Comparison of ENCODE assay signal across 8 cellular contexts in genomic region chr1:43707191-43708005, GRCh38. TPM values are rescaled to one million over a fixed set of nuclear protein-coding genes. Genes with fewer than 3 reads are reported as not detected.
A peak's percentile ranks its signal among the peaks of the same experiment; 100 is the strongest.
DNase-seq lines count a peak whose midpoint lies in the region; ATAC-seq, FAIRE-seq and TF ChIP-seq lines count a peak whose summit lies in the region.

A gene with protein sequence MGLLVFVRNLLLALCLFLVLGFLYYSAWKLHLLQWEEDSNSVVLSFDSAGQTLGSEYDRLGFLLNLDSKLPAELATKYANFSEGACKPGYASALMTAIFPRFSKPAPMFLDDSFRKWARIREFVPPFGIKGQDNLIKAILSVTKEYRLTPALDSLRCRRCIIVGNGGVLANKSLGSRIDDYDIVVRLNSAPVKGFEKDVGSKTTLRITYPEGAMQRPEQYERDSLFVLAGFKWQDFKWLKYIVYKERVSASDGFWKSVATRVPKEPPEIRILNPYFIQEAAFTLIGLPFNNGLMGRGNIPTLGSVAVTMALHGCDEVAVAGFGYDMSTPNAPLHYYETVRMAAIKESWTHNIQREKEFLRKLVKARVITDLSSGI (plus strand): TSS chr1:43707536. CDS start chr1:43736263, 28,727 bp downstream.

- H3K9ac ChIP-seq in HUES6 (ENCODE audit: low read length) = peak within 1 kb of the TSS; percentile 88
- peak within 1 kb of the TSS; percentile 97 for H3K9ac ChIP-seq in OCI-LY1 (ENCODE audit: low read length)
- peak within 1 kb of the TSS; percentile 89 for H3K9ac ChIP-seq in endothelial cell of umbilical vein (replicated peaks; ENCODE audit: extremely low read depth, insufficient read depth, low read length)

- H4K20me1 ChIP-seq in OCI-LY1 (ENCODE audit: insufficient read depth, low read length) (no peaks in the 10 kb centered on the region), endothelial cell of umbilical vein (replicated peaks; ENCODE audit: control insufficient read depth, extremely low read depth, insufficient read depth, low read length) (no peaks in the 10 kb centered on the region)

- intact Hi-C loops in endothelial cell of umbilical vein (cut with micrococcal nuclease) = loop anchor here (1.0 to 5.0 kb wide), 5 partner anchors 55 to 340 kb away; no protein-coding TSS in a partner anchor

- H3K9me1 ChIP-seq in endothelial cell of umbilical vein (replicated peaks; ENCODE audit: control insufficient read depth, extremely low read depth, insufficient read depth, low read length) = no peaks in the 10 kb centered on the region

- peaks cover 13% of the 10 kb centered on the region for H3K79me2 ChIP-seq in OCI-LY1 (ENCODE audit: insufficient read depth, low read length)
- peaks cover 22% of the 10 kb centered on the region for H3K79me2 ChIP-seq in endothelial cell of umbilical vein (ENCODE audit: control insufficient read depth, insufficient read depth, low read length)

- peaks cover 9% of the 10 kb centered on the region for H3K4me1 ChIP-seq in HUES6 (ENCODE audit: control insufficient read depth, insufficient read depth, low read length)
- peaks cover 28% of the 10 kb centered on the region for H3K4me1 ChIP-seq in OCI-LY1 (ENCODE audit: insufficient read depth, low read length, severe bottlenecking)
- peaks cover 42% of the 10 kb centered on the region for H3K4me1 ChIP-seq in endothelial cell of umbilical vein (ENCODE audit: control insufficient read depth, extremely low read depth, insufficient read depth, low read length)

- DNase-seq in Caki2 (ENCODE audit: low read depth) (peak; percentile 80), endothelial cell of umbilical vein (ENCODE audit: low read depth, low spot score) (peak; percentile 92), middle frontal gyrus (ENCODE audit: extremely low spot score, low spot score) (peak; percentile 85)
- peak; percentile 93 for DNase-seq in activated CD8-positive, alpha-beta memory T cell treated with anti-CD3 and anti-CD28 coated beads, Interleukin-2, amount 50 U/mL, for 4 hours
- DNase-seq in stimulated activated CD8-positive, alpha-beta memory T cell treated with anti-CD3 and anti-CD28 coated beads, Interleukin-2, amount 100 ng/mL, for 1 hour (ENCODE audit: low read depth in 2 of 2) = peak; percentile 76 to 83

- H3K9me3 ChIP-seq in HUES6 (ENCODE audit: control insufficient read depth, insufficient read depth, low read depth, low read length) (no peaks in the 10 kb centered on the region), OCI-LY1 (ENCODE audit: low read length) (no peaks in the 10 kb centered on the region), endothelial cell of umbilical vein (replicated peaks; ENCODE audit: control insufficient read depth, insufficient read depth, low read length) (no peaks in the 10 kb centered on the region)

- TF ChIP-seq CTCF in OCI-LY1 (IDR thresholded peaks at IDR 0.05; ENCODE audit: low read length) (no peak), endothelial cell of umbilical vein (IDR thresholded peaks at IDR 0.05; ENCODE audit: extremely low read depth in 1 of 2, insufficient read depth in 1 of 2, low read depth in 1 of 2, low read length in 2 of 2) (no peak)

- H3K36me3 ChIP-seq in HUES6 (ENCODE audit: control insufficient read depth, insufficient read depth, low read length) (peaks cover 33% of the 10 kb centered on the region), OCI-LY1 (ENCODE audit: insufficient read depth, low read length) (peaks cover 50% of the 10 kb centered on the region), endothelial cell of umbilical vein (ENCODE audit: control insufficient read depth in 2 of 2, extremely low read depth in 1 of 2, insufficient read depth in 2 of 2, low read length in 2 of 2) (peaks cover 7 to 18% of the 10 kb centered on the region in 2 experiments)

- no peaks in the 10 kb centered on the region for H3K27me3 ChIP-seq in HUES6 (ENCODE audit: control insufficient read depth, insufficient read depth, low read length)
- no peaks in the 10 kb centered on the region for H3K27me3 ChIP-seq in OCI-LY1 (ENCODE audit: insufficient read depth, low read length)
- no peaks in the 10 kb centered on the region for H3K27me3 ChIP-seq in endothelial cell of umbilical vein (ENCODE audit: control insufficient read depth in 2 of 2, insufficient read depth in 2 of 2, low read length in 2 of 2)

- H3K27ac ChIP-seq in HUES6 (ENCODE audit: low read depth, low read length) = peak within 1 kb of the TSS; percentile 63; the same call in 1 of the 2 replicates
- peak within 1 kb of the TSS; percentile 45 for H3K27ac ChIP-seq in OCI-LY1 (ENCODE audit: low read depth, low read length, poor library complexity, severe bottlenecking)
- peak within 1 kb of the TSS; percentile 71 for H3K27ac ChIP-seq in endothelial cell of umbilical vein (ENCODE audit: insufficient read depth, low read depth, low read length)

- no peaks in the 10 kb centered on the region for H3F3A ChIP-seq in OCI-LY1 (ENCODE audit: insufficient read depth, low read length)

- POLR2A ChIA-PET in endothelial cell of umbilical vein (lab: Charles Lee) = interaction anchor here (1.4 to 2.1 kb wide), 2 partner anchors 19 to 57 kb away, joined by 6 to 11 read pairs; partner anchors contain the start of gene KDM4A

- H3K9me2 ChIP-seq in OCI-LY1 (ENCODE audit: low read depth, low read length) = no peaks in the 10 kb centered on the region

- H2AFZ ChIP-seq in OCI-LY1 (ENCODE audit: low read length) (0 out of 2 replicates have a peak within 1 kb of the TSS, but pooled peaks have one; percentile 36), endothelial cell of umbilical vein (ENCODE audit: low read depth, low read length) (peak within 1 kb of the TSS; percentile 29)

- no TSS peak for BruUV-seq in endothelial cell of umbilical vein (replicated peaks; lab: Mats Ljungman, UMichigan)

- peak within 1 kb of the TSS; percentile 95 for H3K4me3 ChIP-seq in HUES6 (ENCODE audit: low read depth, low read length)
- H3K4me3 ChIP-seq in OCI-LY1 (ENCODE audit: low read depth, low read length, poor library complexity, severe bottlenecking) = peak within 1 kb of the TSS; percentile 98
- peak within 1 kb of the TSS; percentile 37 to 85 (median 56) for H3K4me3 ChIP-seq in endothelial cell of umbilical vein (replicated peaks in 1 of 3; ENCODE audit: insufficient read depth in 1 of 3, low read depth in 1 of 3, low read length in 3 of 3)

- in situ Hi-C loops in Caki2 (cut with HindIII; ENCODE audit: low pct_unique_long_range_greater_than_20kb, low sequenced_read_pairs) = no loop called here

- CTCF ChIA-PET in endothelial cell of umbilical vein (lab: Charles Lee) = interaction anchor here (1.0 to 3.0 kb wide), 4 partner anchors 9 to 227 kb away, joined by 4 to 24 read pairs (median 5); partner anchors contain the start of gene ARTN

- peak; percentile 88 for ATAC-seq in GM21423 (IDR thresholded peaks at IDR 0.05; ENCODE audit: unreplicated experiment)

- H3K4me2 ChIP-seq in OCI-LY1 (ENCODE audit: low read length) (peak within 1 kb of the TSS; percentile 99), endothelial cell of umbilical vein (ENCODE audit: insufficient read depth, low read length) (peak within 1 kb of the TSS; percentile 92)

- dilution Hi-C loops in endothelial cell of umbilical vein (cut with MboI; ENCODE audit: extremely low pct_ligation_motif_present, low sequenced_read_pairs) = no loop called here

- FAIRE-seq in endothelial cell of umbilical vein (lab: Jason Lieb, UNC) = peak; percentile 62

- peak; percentile 93 for TF ChIP-seq POLR2A in endothelial cell of umbilical vein (IDR thresholded peaks at IDR 0.05; ENCODE audit: low read depth, low read length)

TF ChIP-seq in endothelial cell of umbilical vein, 7 proteins besides CTCF, POLR2A, EP300 and RAD21:
- TF ChIP-seq JUN (IDR thresholded peaks at IDR 0.05; ENCODE audit: borderline replicate concordance, insufficient read depth, insufficient read length, low read depth) = no peak
- TF ChIP-seq, protein P1, sequence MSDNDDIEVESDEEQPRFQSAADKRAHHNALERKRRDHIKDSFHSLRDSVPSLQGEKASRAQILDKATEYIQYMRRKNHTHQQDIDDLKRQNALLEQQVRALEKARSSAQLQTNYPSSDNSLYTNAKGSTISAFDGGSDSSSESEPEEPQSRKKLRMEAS (IDR thresholded peaks at IDR 0.05; ENCODE audit: insufficient read depth, insufficient read length) = peak; percentile 23
- peak; percentile 89 for TF ChIP-seq POLR2AphosphoS5 (IDR thresholded peaks at IDR 0.05; ENCODE audit: insufficient read depth, low read depth, low read length)
- no peak for TF ChIP-seq EZH2 (IDR thresholded peaks at IDR 0.05; ENCODE audit: borderline replicate concordance, low read depth, low read length, severe bottlenecking)
- TF ChIP-seq FOS (IDR thresholded peaks at IDR 0.05; ENCODE audit: borderline replicate concordance, insufficient read depth, low read length) = no peak
- TF ChIP-seq GATA2 (IDR thresholded peaks at IDR 0.05; ENCODE audit: insufficient read depth, insufficient read length, low read depth, low read length) = no peak
- TF ChIP-seq MYC (IDR thresholded peaks at IDR 0.05; ENCODE audit: low read depth, low read length) = no peak

RNA-seq across cellular contexts. Expression of the gene that starts here (rescaled TPM):
- 18.0 and 28.2 TPM in 2 replicates for total RNA-seq in Caki2 (2014; rRNA removed; shearing (Covaris generic); ENCODE audit: low replicate concordance)
- total RNA-seq in endothelial cell of umbilical vein = 27.9 and 35.8 TPM in 2 replicates
- polyA plus RNA-seq in endothelial cell of umbilical vein = 14.3 TPM in 2 replicates
- polyA plus RNA-seq in endothelial cell of umbilical vein (2011; cell fraction: cytosol; rRNA removed) = 15.9 and 17.4 TPM in 2 replicates
- polyA plus RNA-seq in endothelial cell of umbilical vein (2011; cell fraction: nucleus; rRNA removed) = 33.3 and 34.6 TPM in 2 replicates
- polyA plus RNA-seq in endothelial cell of umbilical vein (2012) = 13.7 and 14.9 TPM in 2 replicates
- 28.5 and 34.0 TPM in 2 replicates for polyA minus RNA-seq in endothelial cell of umbilical vein
- polyA minus RNA-seq in endothelial cell of umbilical vein (2011; cell fraction: cytosol; rRNA and poly(A)+ RNA removed) = 6.5 TPM
- polyA minus RNA-seq in endothelial cell of umbilical vein (2011; cell fraction: nucleus; rRNA and poly(A)+ RNA removed) = 33.9 and 46.2 TPM in 2 replicates

Comparison
In these comparisons a context has a peak if more than half of its experiments do, and no peak if none do; other contexts are left out.
1. Peak in every context shown above with its lines: DNase-seq, ATAC-seq, H3K4me3 ChIP-seq and H3K27ac ChIP-seq.